In the genomic region with DNA sequence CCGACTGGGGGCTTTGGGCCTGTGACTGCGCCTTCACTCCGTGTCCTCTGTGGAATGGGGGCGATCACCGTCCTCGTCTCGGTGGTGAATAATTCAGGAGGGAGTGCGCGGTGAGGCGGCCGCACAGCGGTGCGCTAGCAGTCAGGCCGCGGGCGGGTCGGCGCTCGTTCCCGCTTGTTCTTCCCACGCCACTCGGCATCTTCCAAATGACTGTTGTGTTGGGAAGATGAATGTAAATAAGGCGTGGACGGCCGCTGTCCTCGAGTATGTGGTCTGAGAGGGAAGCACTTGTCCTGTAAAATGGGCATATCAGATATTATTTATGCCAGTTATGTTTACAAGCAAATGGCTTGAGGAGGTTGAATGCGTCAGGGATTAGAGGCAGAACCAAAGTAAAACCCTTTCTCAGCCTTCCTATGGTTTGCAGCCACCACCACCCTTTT, we compare ENCODE assay signal across 8 cellular contexts. TPM values are rescaled to one million over a fixed set of nuclear protein-coding genes. Genes with fewer than 3 reads are reported as not detected.
A peak's percentile ranks its signal among the peaks of the same experiment; 100 is the strongest.
DNase-seq lines count a peak whose midpoint lies in the region; ATAC-seq and TF ChIP-seq lines count a peak whose summit lies in the region.

No MANE protein-coding gene starts in this region.

- peak; percentile 28 for ATAC-seq in GM21619 (IDR thresholded peaks at IDR 0.05; ENCODE audit: unreplicated experiment)

- H3K36me3 Mint-ChIP-seq in chondrocyte (ENCODE audit: low read depth): peaks cover 2% of the 10 kb centered on the region

- H3K4me3 Mint-ChIP-seq in chondrocyte (ENCODE audit: unreplicated experiment): peak overlapping the region; percentile 97

- H3K27ac ChIP-seq in KMS-11 (peak overlapping the region; percentile 71), mesendoderm (ENCODE audit: low read depth, low read length) (peak overlapping the region; percentile 80), vagina (peak overlapping the region; percentile 98)

- H3K9ac ChIP-seq in KMS-11: peak overlapping the region; percentile 85
- peak overlapping the region; percentile 97 for H3K9ac ChIP-seq in mesendoderm (ENCODE audit: low read length)

- H4K20me1 ChIP-seq in KMS-11 (ENCODE audit: insufficient read depth): no peaks in the 10 kb centered on the region

- no peak overlapping the region for H4K8ac ChIP-seq in mesendoderm (ENCODE audit: low read depth, low read length)

- H3K27me3 Mint-ChIP-seq in chondrocyte (ENCODE audit: low read depth): no peaks in the 10 kb centered on the region

- no peak overlapping the region for H2AK5ac ChIP-seq in mesendoderm (ENCODE audit: low read length)

- H4K5ac ChIP-seq in mesendoderm (ENCODE audit: low read length): peak overlapping the region; percentile 81

- no peaks in the 10 kb centered on the region for H3K9me3 Mint-ChIP-seq in chondrocyte (ENCODE audit: low read depth)

- intact Hi-C loops in vagina (cut with DNase I): loop anchor here (2.0 kb wide), 1 partner anchor 56 kb away; a partner anchor contains a TSS

- no peaks in the 10 kb centered on the region for H3K9me3 ChIP-seq in vagina

- peak overlapping the region; percentile 93 for H3K4ac ChIP-seq in mesendoderm (ENCODE audit: low read depth, low read length)

- peak; percentile 15 for TF ChIP-seq CTCF in GM12865 (IDR thresholded peaks at IDR 0.05; ENCODE audit: insufficient read depth, low read depth, low read length, missing control alignments)
- TF ChIP-seq CTCF in KMS-11 (conservative IDR thresholded peaks at IDR 0.05; ENCODE audit: low read depth, low read length): 0 out of 2 replicates have a peak, but pooled peaks have one; percentile 13
- TF ChIP-seq CTCF in chondrocyte (IDR thresholded peaks at IDR 0.05): peak; percentile 57
- no peak for TF ChIP-seq CTCF in vagina (IDR thresholded peaks at IDR 0.05)

- H3K27me3 ChIP-seq in KMS-11 (ENCODE audit: insufficient read depth, low read depth) (no peaks in the 10 kb centered on the region), mesendoderm (ENCODE audit: insufficient read depth, low read length, poor library complexity) (no peaks in the 10 kb centered on the region), vagina (no peaks in the 10 kb centered on the region)

- DNase-seq in GM12865 (ENCODE audit: low read depth) (no peak), chondrocyte (ENCODE audit: low spot score) (no peak), mesendoderm (no peak), vagina (ENCODE audit: extremely low spot score in 2 of 2) (no peak), NCI-H446 treated with DMSO at 0.1 percent for 48 hours (lab: John Stamatoyannopoulos, UW) (no peak), AML-193 (lab: John Stamatoyannopoulos, UW) (no peak)

- H3K79me1 ChIP-seq in mesendoderm (ENCODE audit: low read length): peaks cover 10% of the 10 kb centered on the region

- peak overlapping the region; percentile 87 for H2AFZ ChIP-seq in KMS-11 (ENCODE audit: low read depth)

- peak overlapping the region; percentile 39 for H2BK120ac ChIP-seq in mesendoderm (ENCODE audit: low read depth, low read length)

- H3K36me3 ChIP-seq in KMS-11 (ENCODE audit: insufficient read depth) (no peaks in the 10 kb centered on the region), mesendoderm (ENCODE audit: control insufficient read depth, insufficient read depth, low read length) (no peaks in the 10 kb centered on the region), vagina (no peaks in the 10 kb centered on the region)

- no peak for TF ChIP-seq POLR2A in vagina (IDR thresholded peaks at IDR 0.05)

- H3K18ac ChIP-seq in mesendoderm (ENCODE audit: low read length): no peak overlapping the region

- WGBS in mesendoderm (ENCODE audit: extremely low coverage, insufficient coverage, low lambda C conversion rate): no CpG with 5 or more reads among the region's 27 CpGs

- H3K79me2 ChIP-seq in KMS-11 (ENCODE audit: insufficient read depth, low read depth) (peaks cover 40% of the 10 kb centered on the region), mesendoderm (ENCODE audit: control insufficient read depth, insufficient read depth, low read length) (peaks cover 29% of the 10 kb centered on the region)

- peak overlapping the region; percentile 98 for H3K27ac Mint-ChIP-seq in chondrocyte (ENCODE audit: unreplicated experiment)

- H2BK15ac ChIP-seq in mesendoderm (replicated peaks; ENCODE audit: low read depth): no peak overlapping the region

- peak overlapping the region; percentile 42 for H3K4me2 ChIP-seq in KMS-11
- H3K4me2 ChIP-seq in mesendoderm (ENCODE audit: low read length): peak overlapping the region; percentile 85

- peak overlapping the region; percentile 67 for H2BK5ac ChIP-seq in mesendoderm (ENCODE audit: low read length)

- peak overlapping the region; percentile 80 for H3K23ac ChIP-seq in mesendoderm (ENCODE audit: low read length)

- H3K4me1 ChIP-seq in KMS-11 (ENCODE audit: low read depth, poor library complexity, severe bottlenecking) (peaks cover 24% of the 10 kb centered on the region), mesendoderm (ENCODE audit: control insufficient read depth, low read depth, low read length) (no peaks in the 10 kb centered on the region), vagina (peaks cover 33% of the 10 kb centered on the region)

- H3K4me1 Mint-ChIP-seq in chondrocyte (ENCODE audit: low read depth): peaks cover 20% of the 10 kb centered on the region

- peak overlapping the region; percentile 97 for H3K56ac ChIP-seq in mesendoderm (ENCODE audit: low read length)

- H3K4me3 ChIP-seq in GM12865 (ENCODE audit: low read depth, low read length) (peak overlapping the region; percentile 92), KMS-11 (IDR thresholded peaks at IDR 0.05; ENCODE audit: insufficient read depth, low read depth, low read length) (peak overlapping the region; percentile 60), mesendoderm (ENCODE audit: low read length) (peak overlapping the region; percentile 86), vagina (peak overlapping the region; percentile 90 to 91)

RNA-seq across cellular contexts. Expression of a gene that starts 0.6 kb away (rescaled TPM):
- 54.9 to 64.8 TPM (median 55.1 TPM) in 3 replicates for total RNA-seq in chondrocyte
- polyA plus RNA-seq in mesendoderm (2013, experiment 1 of 2): 47.0 TPM
- polyA plus RNA-seq in mesendoderm (2013, experiment 2 of 2): 49.1 TPM
- total RNA-seq in vagina: 30.7 TPM

RNA-seq across cellular contexts. Expression of a gene that starts 53.9 kb away (rescaled TPM):
- total RNA-seq in chondrocyte (0.24 TPM in 1 of 3 replicates, not detected in the others), vagina (141 TPM)
- 1.0 TPM for polyA plus RNA-seq in mesendoderm (2013, experiment 1 of 2)
- polyA plus RNA-seq in mesendoderm (2013, experiment 2 of 2): 1.0 TPM

RNA-seq across cellular contexts. Expression of a gene that starts 55.9 kb away (rescaled TPM):
- 64.2 to 73.9 TPM (median 69.8 TPM) in 3 replicates for total RNA-seq in chondrocyte
- polyA plus RNA-seq in mesendoderm (2013, experiment 1 of 2): 17.8 TPM
- 19.9 TPM for polyA plus RNA-seq in mesendoderm (2013, experiment 2 of 2)
- total RNA-seq in vagina: 42.0 TPM

Comparison
In these comparisons a context has a peak if more than half of its experiments do, and no peak if none do; other contexts are left out.
1. CTCF ChIP-seq: peak in GM12865 (single experiment), KMS-11 (single experiment) and chondrocyte (single experiment); none in vagina (0 of 3).
2. RNA of a gene that starts 53.9 kb away (total RNA-seq): 141 TPM in vagina (single experiment); 0.24 TPM in chondrocyte; every median in the first group is over 100 times any median in the second.
3. Peak in every context shown above with its lines, with median percentiles within 50 percentile points of each other: H3K4me3 ChIP-seq and H3K27ac ChIP-seq.